8 cellular contexts compared by ENCODE assay signal in the genomic region with DNA sequence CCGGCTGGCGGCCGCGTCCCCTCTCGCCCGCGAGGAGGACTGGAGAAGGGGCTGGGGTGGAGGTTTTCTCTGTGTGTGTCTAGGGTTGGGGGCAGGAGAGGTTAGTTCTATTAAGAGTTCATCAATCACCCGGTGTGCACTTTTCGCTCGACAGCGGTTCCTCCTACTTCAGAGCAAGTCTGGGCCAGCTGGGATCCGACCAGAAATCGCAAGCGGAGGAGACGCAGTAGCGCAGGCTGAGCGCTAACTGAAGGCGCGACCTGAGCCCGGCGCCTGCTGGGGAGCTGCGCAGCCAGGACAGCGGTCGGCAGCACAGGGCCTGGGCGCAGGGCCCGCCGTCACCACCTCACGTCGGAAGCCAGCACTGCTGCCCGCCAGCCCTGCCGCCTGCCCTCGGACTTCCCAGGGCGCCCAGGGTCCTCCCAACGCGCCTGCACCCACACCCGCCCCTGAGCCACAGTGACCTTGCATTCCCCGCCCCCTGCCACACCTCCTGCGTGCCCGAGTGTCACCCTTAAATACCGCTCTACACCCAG. TPM values are rescaled to one million over a fixed set of nuclear protein-coding genes. Genes with fewer than 3 reads are reported as not detected.
DNase-seq lines count a peak whose midpoint lies in the region; ATAC-seq, FAIRE-seq and TF ChIP-seq lines count a peak whose summit lies in the region.

No MANE protein-coding gene starts in this region.

- H3K4me1 ChIP-seq in Caco-2: peaks cover 7% of the 10 kb centered on the region; the same call in 1 of the 2 replicates
- peaks cover 45% of the 10 kb centered on the region for H3K4me1 ChIP-seq in Karpas-422 (ENCODE audit: low read length)
- no peaks in the 10 kb centered on the region for H3K4me1 ChIP-seq in astrocyte (ENCODE audit: insufficient read depth, low read length)
- peaks cover 7% of the 10 kb centered on the region for H3K4me1 ChIP-seq in muscle layer of colon (ENCODE audit: insufficient read depth, low read length)

- H3K27me3 ChIP-seq in Caco-2 (replicated peaks; ENCODE audit: control insufficient read depth, insufficient read depth, low read length) (peaks cover 3% of the 10 kb centered on the region; the same call in 1 of the 2 replicates), Karpas-422 (ENCODE audit: low read length) (no peaks in the 10 kb centered on the region), astrocyte (ENCODE audit: insufficient read depth, low read length) (peaks cover 62% of the 10 kb centered on the region), muscle layer of colon (ENCODE audit: control insufficient read depth in 1 of 2, insufficient read depth in 2 of 2, low read length in 2 of 2) (peaks cover 16 to 40% of the 10 kb centered on the region in 2 donors)

- no TSS peak for BruUV-seq in Caco-2 (replicated peaks; lab: Mats Ljungman, UMichigan)

- H3K4me1 Mint-ChIP-seq in Caco-2 (ENCODE audit: low read depth, unreplicated experiment): no peaks in the 10 kb centered on the region
- H3K4me1 Mint-ChIP-seq in astrocyte (ENCODE audit: low read depth, unreplicated experiment): peaks cover 12% of the 10 kb centered on the region

- H4K20me1 ChIP-seq in Karpas-422 (ENCODE audit: insufficient read depth, low read depth, low read length) (no peaks in the 10 kb centered on the region), astrocyte (ENCODE audit: insufficient read depth, low read length) (no peaks in the 10 kb centered on the region)

- peak overlapping the region; percentile 62 for H3K4me2 ChIP-seq in Karpas-422 (ENCODE audit: low read depth, low read length, poor library complexity, severe bottlenecking)
- H3K4me2 ChIP-seq in astrocyte (ENCODE audit: low read length): peak overlapping the region; percentile 75

- CTCF ChIA-PET in Caco-2 (lab: Charles Lee): no interaction called here

- H3K9me3 ChIP-seq in Caco-2: no peaks in the 10 kb centered on the region
- no peaks in the 10 kb centered on the region for H3K9me3 ChIP-seq in Karpas-422 (ENCODE audit: low read length)
- no peaks in the 10 kb centered on the region for H3K9me3 ChIP-seq in astrocyte (ENCODE audit: insufficient read depth, low read depth, low read length)
- no peaks in the 10 kb centered on the region for H3K9me3 ChIP-seq in muscle layer of colon (ENCODE audit: low read length)

- H3K4me3 Mint-ChIP-seq in Caco-2 (ENCODE audit: unreplicated experiment) (peak overlapping the region; percentile 63), astrocyte (ENCODE audit: unreplicated experiment) (peak overlapping the region; percentile 69)

- no peak for FAIRE-seq in astrocyte (lab: Jason Lieb, UNC)

- H3K79me2 ChIP-seq in Karpas-422 (ENCODE audit: low read length): no peaks in the 10 kb centered on the region
- H3K79me2 ChIP-seq in astrocyte (ENCODE audit: insufficient read depth, low read length): no peaks in the 10 kb centered on the region

- H3K36me3 Mint-ChIP-seq in Caco-2 (ENCODE audit: insufficient read depth, unreplicated experiment) (no peaks in the 10 kb centered on the region), astrocyte (ENCODE audit: low read depth, unreplicated experiment) (no peaks in the 10 kb centered on the region)

- no peaks in the 10 kb centered on the region for H3K9me2 ChIP-seq in Karpas-422 (replicated peaks; ENCODE audit: insufficient read depth, low read length)

- H2AFZ ChIP-seq in Karpas-422 (ENCODE audit: low read length): peak overlapping the region; percentile 72; the same call in 1 of the 2 replicates
- peak overlapping the region; percentile 63 for H2AFZ ChIP-seq in astrocyte (ENCODE audit: low read depth, low read length)

- DNase-seq in Caco-2 (no peak), Karpas-422 (peak; percentile 75), astrocyte (ENCODE audit: low read depth) (peak; percentile 89), NOMO-1 (lab: John Stamatoyannopoulos, UW; ENCODE audit: unreplicated experiment in 2 of 2) (no peak), iPS-NIHi11 (ENCODE audit: low spot score) (no peak), NK-92 (lab: John Stamatoyannopoulos, UW; ENCODE audit: unreplicated experiment) (no peak)

- H3K9me3 Mint-ChIP-seq in Caco-2 (ENCODE audit: unreplicated experiment) (no peaks in the 10 kb centered on the region), astrocyte (ENCODE audit: unreplicated experiment) (peaks cover 12% of the 10 kb centered on the region)

- H3K27ac ChIP-seq in Karpas-422 (ENCODE audit: low read length): no peak overlapping the region
- no peak overlapping the region for H3K27ac ChIP-seq in astrocyte (ENCODE audit: low read depth, low read length)
- H3K27ac ChIP-seq in muscle layer of colon (ENCODE audit: low read depth, low read length): no peak overlapping the region

- H3K36me3 ChIP-seq in Caco-2 (ENCODE audit: control insufficient read depth, insufficient read depth, low read length) (no peaks in the 10 kb centered on the region), Karpas-422 (ENCODE audit: insufficient read depth, low read length) (no peaks in the 10 kb centered on the region), astrocyte (ENCODE audit: insufficient read depth, low read length) (no peaks in the 10 kb centered on the region), muscle layer of colon (ENCODE audit: insufficient read depth, low read length) (no peaks in the 10 kb centered on the region)

- no peak for ATAC-seq in GM21526 (IDR thresholded peaks at IDR 0.05; ENCODE audit: low FRiP score, unreplicated experiment)

- POLR2A ChIA-PET in Caco-2 (lab: Charles Lee): no interaction called here

- H3K4me3 ChIP-seq in Caco-2 (ENCODE audit: low read depth, low read length): peak overlapping the region; percentile 31
- H3K4me3 ChIP-seq in Karpas-422 (ENCODE audit: low read length): peak overlapping the region; percentile 67
- peak overlapping the region; percentile 27 for H3K4me3 ChIP-seq in astrocyte (ENCODE audit: insufficient read depth, low read depth, low read length)
- peak overlapping the region; percentile 25 to 57 for H3K4me3 ChIP-seq in muscle layer of colon (ENCODE audit: low read depth in 1 of 2, low read length in 2 of 2)

- H3K27me3 Mint-ChIP-seq in Caco-2 (ENCODE audit: insufficient read depth, unreplicated experiment) (peaks cover 16% of the 10 kb centered on the region), astrocyte (ENCODE audit: low read depth, unreplicated experiment) (peaks cover 89% of the 10 kb centered on the region)

- H3K9ac ChIP-seq in Karpas-422 (ENCODE audit: low read length): peak overlapping the region; percentile 75
- H3K9ac ChIP-seq in astrocyte (ENCODE audit: low read length): no peak overlapping the region
- H3K9ac ChIP-seq in muscle layer of colon (ENCODE audit: low read length): no peak overlapping the region

- intact Hi-C loops in Caco-2 (cut with micrococcal nuclease; ENCODE audit: unreplicated experiment): no loop called here

- TF ChIP-seq CTCF in Caco-2 (IDR thresholded peaks at IDR 0.05; ENCODE audit: insufficient read depth in 1 of 2, low read depth in 1 of 2, low read length in 1 of 2, severe bottlenecking in 1 of 2, unreplicated experiment in 1 of 2) (no peak), astrocyte (IDR thresholded peaks at IDR 0.05; ENCODE audit: insufficient read depth, low read depth, low read length) (no peak)

- no peak overlapping the region for H3K27ac Mint-ChIP-seq in Caco-2 (ENCODE audit: unreplicated experiment)
- H3K27ac Mint-ChIP-seq in astrocyte (ENCODE audit: unreplicated experiment): no peak overlapping the region

RNA-seq across cellular contexts. Expression of a gene that starts 10.1 kb away (rescaled TPM):
- total RNA-seq in Caco-2 (2022) (not detected in 2 replicates), astrocyte (not detected in 2 replicates)
- total RNA-seq in Karpas-422 (2014; rRNA removed; shearing (Covaris generic); ENCODE audit: low replicate concordance): not detected in 2 replicates

RNA-seq across cellular contexts. Expression of a gene that starts 21.2 kb away (rescaled TPM):
- total RNA-seq in Caco-2 (2022) (1.2 and 1.5 TPM in 2 replicates), astrocyte (not detected in 2 replicates)
- not detected in 2 replicates for total RNA-seq in Karpas-422 (2014; rRNA removed; shearing (Covaris generic); ENCODE audit: low replicate concordance)

RNA-seq across cellular contexts. Expression of a gene that starts 27.0 kb away (rescaled TPM):
- 1.00 and 1.2 TPM in 2 replicates for total RNA-seq in Caco-2 (2022)
- not detected in 2 replicates for total RNA-seq in Karpas-422 (2014; rRNA removed; shearing (Covaris generic); ENCODE audit: low replicate concordance)
- not detected in 2 replicates for total RNA-seq in astrocyte

RNA-seq across cellular contexts. Expression of a gene that starts 48.8 kb away (rescaled TPM):
- total RNA-seq in Caco-2 (2022) (not detected in 2 replicates), astrocyte (not detected in 2 replicates)
- total RNA-seq in Karpas-422 (2014; rRNA removed; shearing (Covaris generic); ENCODE audit: low replicate concordance): not detected in 2 replicates

RNA-seq across cellular contexts. Expression of a gene that starts 55.8 kb away (rescaled TPM):
- total RNA-seq in Caco-2 (2022) (not detected in 2 replicates), astrocyte (not detected in 2 replicates)
- total RNA-seq in Karpas-422 (2014; rRNA removed; shearing (Covaris generic); ENCODE audit: low replicate concordance): not detected in 2 replicates

Comparison
In these comparisons a context has a peak if more than half of its experiments do, and no peak if none do; other contexts are left out.
1. DNase-seq: peak in Karpas-422 (single experiment) and astrocyte (single experiment); none in Caco-2 (0 of 2), NOMO-1 (0 of 2), iPS-NIHi11 (single experiment) and NK-92 (single experiment).
2. Peak in every context shown above with its lines, with median percentiles within 50 percentile points of each other: H3K4me3 ChIP-seq.